14 cellular contexts compared by ENCODE assay signal in the genomic region with DNA sequence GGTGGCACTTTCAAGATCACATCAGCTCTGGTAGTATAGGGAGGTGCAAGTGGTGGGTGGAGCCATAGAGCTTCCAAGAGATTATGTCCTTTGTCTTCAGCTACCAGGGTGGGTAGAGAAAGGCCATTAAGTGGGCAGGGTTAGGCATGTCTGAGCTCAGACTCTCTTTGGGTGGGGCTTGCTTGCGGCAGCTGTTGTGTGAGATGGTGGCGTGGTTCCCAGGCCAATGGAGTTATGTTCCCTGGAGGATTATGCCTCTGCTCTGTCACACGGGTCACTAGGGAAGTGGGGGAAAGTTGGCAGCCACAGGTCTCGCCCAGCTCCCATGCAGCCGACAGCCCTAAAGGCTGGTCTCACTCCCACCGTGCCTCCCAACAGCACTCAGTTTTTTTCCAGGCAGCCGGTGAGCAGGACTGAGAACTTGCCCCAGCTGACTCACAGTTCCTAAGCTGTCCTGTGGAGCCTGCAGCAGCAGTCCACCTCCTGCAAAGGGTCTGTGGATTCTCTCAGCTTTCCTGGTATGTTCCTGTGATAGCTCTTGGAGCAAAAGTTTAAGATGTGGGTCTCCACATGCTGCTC.
"Had no signal": no experiment of that assay in that cellular context is flagged by ENCODE, and none has a peak within 500 bp of the region (broad histone marks: within the 10 kb centered on the region; RNA-seq: fewer than 3 reads in every experiment).

No MANE protein-coding gene starts in this region.

- H3K4me1 ChIP-seq: left ventricle myocardium inferior, thyroid gland, uterus had no signal

- H3K27ac ChIP-seq: left ventricle myocardium inferior, thyroid gland, uterus had no signal

- H3K9me3 ChIP-seq: thyroid gland, uterus had no signal

- DNase-seq: activated naive CD4-positive, alpha-beta T cell; anterior cingulate cortex; cerebellar nuclear complex; effector CD8-positive, alpha-beta T cell; left ventricle myocardium inferior; nucleus accumbens; posterior cingulate gyrus; retina; T1000; thyroid gland; uterus had no signal

- H3K36me3 ChIP-seq: left ventricle myocardium inferior, thyroid gland, uterus had no signal

- ATAC-seq: activated CD4-positive, CD25-positive, alpha-beta regulatory T cell treated with anti-CD3 and anti-CD28 coated beads, Interleukin-2, amount 50 U/mL, for 24 hours; stimulated activated memory B cell treated with anti-CD40 and anti-IgM and Interleukin-4, amounts not matched to agents 10 μg/mL and 1 μg/mL and 100 μg/mL, for 72 hours had no signal

- FAIRE-seq: endothelial cell of umbilical vein had no signal

- H3K27me3 ChIP-seq: thyroid gland, uterus had no signal

- H3K4me3 ChIP-seq: left ventricle myocardium inferior, thyroid gland, uterus had no signal
